ENCODE assay signal across 8 cellular contexts in genomic region chr7:37336259-37336658, GRCh38.
DNase-seq lines count a peak whose midpoint lies in the region; ATAC-seq and TF ChIP-seq lines count a peak whose summit lies in the region.

No MANE protein-coding gene starts in this region.

- H3K27me3 Mint-ChIP-seq in Caco-2 (ENCODE audit: insufficient read depth, unreplicated experiment) (peaks cover 11% of the 10 kb centered on the region), type B pancreatic cell (no peaks in the 10 kb centered on the region)

- H3K9me3 Mint-ChIP-seq in Caco-2 (ENCODE audit: unreplicated experiment) (peaks cover 13% of the 10 kb centered on the region), type B pancreatic cell (peaks cover 7% of the 10 kb centered on the region)

- no peaks in the 10 kb centered on the region for H3K36me3 ChIP-seq in Caco-2 (ENCODE audit: control insufficient read depth, insufficient read depth, low read length)

- no peak overlapping the region for H3K4me3 Mint-ChIP-seq in Caco-2 (ENCODE audit: unreplicated experiment)
- no peak overlapping the region for H3K4me3 Mint-ChIP-seq in type B pancreatic cell

- H3K27ac Mint-ChIP-seq in Caco-2 (ENCODE audit: unreplicated experiment) (no peak overlapping the region), type B pancreatic cell (no peak overlapping the region)

- CTCF ChIA-PET in Caco-2 (lab: Charles Lee) = no interaction called here

- peak; percentile 69 for DNase-seq in GM10266 (ENCODE audit: extremely low spot score)
- peak; percentile 26 for DNase-seq in activated naive CD4-positive, alpha-beta T cell treated with anti-CD3 and anti-CD28 coated beads, Interleukin-2, amount 50 U/mL, for 16 hours
- no peak for DNase-seq in Caco-2
- no peak for DNase-seq in NCI-H1436 treated with DMSO at 0.1 percent for 48 hours (lab: John Stamatoyannopoulos, UW)
- DNase-seq in type B pancreatic cell (ENCODE audit: extremely low spot score, unreplicated experiment) = no peak
- no peak for DNase-seq in EL

- H3K27me3 ChIP-seq in Caco-2 (replicated peaks; ENCODE audit: control insufficient read depth, insufficient read depth, low read length) = no peaks in the 10 kb centered on the region

- no peaks in the 10 kb centered on the region for H3K4me1 Mint-ChIP-seq in Caco-2 (ENCODE audit: low read depth, unreplicated experiment)
- H3K4me1 Mint-ChIP-seq in type B pancreatic cell (ENCODE audit: unreplicated experiment) = no peaks in the 10 kb centered on the region

- intact Hi-C loops in Caco-2 (cut with micrococcal nuclease; ENCODE audit: unreplicated experiment) = no loop called here

- H3K4me1 ChIP-seq in Caco-2 = no peaks in the 10 kb centered on the region

- TF ChIP-seq CTCF in GM10266 (IDR thresholded peaks at IDR 0.05; ENCODE audit: control insufficient read depth, insufficient read depth, low read depth, missing control alignments) (no peak), Caco-2 (IDR thresholded peaks at IDR 0.05; ENCODE audit: insufficient read depth in 1 of 2, low read depth in 1 of 2, low read length in 1 of 2, severe bottlenecking in 1 of 2, unreplicated experiment in 1 of 2) (no peak), type B pancreatic cell (conservative IDR thresholded peaks at IDR 0.05) (no peak)

- POLR2A ChIA-PET in Caco-2 (lab: Charles Lee) = no interaction called here

- H3K4me3 ChIP-seq in Caco-2 (ENCODE audit: low read depth, low read length) = no peak overlapping the region

- H3K9me3 ChIP-seq in Caco-2 = no peaks in the 10 kb centered on the region

- H3K36me3 Mint-ChIP-seq in Caco-2 (ENCODE audit: insufficient read depth, unreplicated experiment) = no peaks in the 10 kb centered on the region
- no peaks in the 10 kb centered on the region for H3K36me3 Mint-ChIP-seq in type B pancreatic cell

- BruUV-seq in Caco-2 (replicated peaks; lab: Mats Ljungman, UMichigan) = no TSS peak

- ATAC-seq in GM19397 (IDR thresholded peaks at IDR 0.05; ENCODE audit: unreplicated experiment) (peak; percentile 86), HG03196 (IDR thresholded peaks at IDR 0.05; ENCODE audit: unreplicated experiment) (peak; percentile 86)

Comparison
In these comparisons a context has a peak if more than half of its experiments do, and no peak if none do; other contexts are left out.
1. DNase-seq: peak in GM10266 (single experiment) and activated naive CD4-positive, alpha-beta T cell treated with anti-CD3 and anti-CD28 coated beads, Interleukin-2, amount 50 U/mL, for 16 hours (single experiment); none in Caco-2 (0 of 2), NCI-H1436 treated with DMSO at 0.1 percent for 48 hours (single experiment), type B pancreatic cell (single experiment) and EL (single experiment).